Comparison of ENCODE assay signal across 8 cellular contexts in genomic region chr2:224038049-224038829, GRCh38. TPM values are rescaled to one million over a fixed set of nuclear protein-coding genes. Genes with fewer than 3 reads are reported as not detected.
DNase-seq lines count a peak whose midpoint lies in the region; FAIRE-seq and TF ChIP-seq lines count a peak whose summit lies in the region.

No MANE protein-coding gene starts in this region.

- peak; percentile 54 for DNase-seq in GM10266 (ENCODE audit: extremely low spot score)
- DNase-seq in H54 (ENCODE audit: insufficient read length, low spot score): peak; percentile 44
- peak; percentile 10 for DNase-seq in NAMALWA (ENCODE audit: low spot score)
- DNase-seq in activated CD4-positive, alpha-beta memory T cell treated with anti-CD3 and anti-CD28 coated beads, Interleukin-2, amount 10 ng/mL, durations not matched to agents 7 days and 5 days: peak; percentile 54
- DNase-seq in erythroblast (lab: John Stamatoyannopoulos, UW): peak; percentile 7 to 25
- DNase-seq in NCI-H1048 (lab: John Stamatoyannopoulos, UW): no peak

- H3K27ac ChIP-seq in muscle layer of duodenum (ENCODE audit: low read length): no peak overlapping the region
- no peak overlapping the region for H3K27ac ChIP-seq in stomach smooth muscle (ENCODE audit: low read length)

- POLR2A ChIA-PET in activated CD4-positive, alpha-beta memory T cell treated with anti-CD3 and anti-CD28 coated beads, Interleukin-2, amount 10 ng/mL, durations not matched to agents 7 days and 5 days (lab: Charles Lee): no interaction called here

- peaks cover 15% of the 10 kb centered on the region for H3K27me3 ChIP-seq in muscle layer of duodenum (ENCODE audit: low read depth, low read length)
- H3K27me3 ChIP-seq in stomach smooth muscle (ENCODE audit: control insufficient read depth in 1 of 2, insufficient read depth in 2 of 2, low read length in 2 of 2): peaks cover 23 to 39% of the 10 kb centered on the region in 2 donors

- no peaks in the 10 kb centered on the region for H3K36me3 Mint-ChIP-seq in activated CD4-positive, alpha-beta memory T cell treated with anti-CD3 and anti-CD28 coated beads, Interleukin-2, amount 10 ng/mL, durations not matched to agents 7 days and 5 days (ENCODE audit: low read depth)

- H3K36me3 ChIP-seq in muscle layer of duodenum (ENCODE audit: control insufficient read depth in 1 of 2, insufficient read depth in 2 of 2, low read length in 2 of 2): no peaks in the 10 kb centered on the region
- H3K36me3 ChIP-seq in stomach smooth muscle (ENCODE audit: control insufficient read depth in 2 of 2, insufficient read depth in 2 of 2, low read length in 2 of 2): no peaks in the 10 kb centered on the region

- no peak for TF ChIP-seq CTCF in GM10266 (IDR thresholded peaks at IDR 0.05; ENCODE audit: control insufficient read depth, insufficient read depth, low read depth, missing control alignments)

- peak overlapping the region; percentile 81 for H3K4me3 Mint-ChIP-seq in activated CD4-positive, alpha-beta memory T cell treated with anti-CD3 and anti-CD28 coated beads, Interleukin-2, amount 10 ng/mL, durations not matched to agents 7 days and 5 days

- peaks cover 65% of the 10 kb centered on the region for H3K27me3 Mint-ChIP-seq in activated CD4-positive, alpha-beta memory T cell treated with anti-CD3 and anti-CD28 coated beads, Interleukin-2, amount 10 ng/mL, durations not matched to agents 7 days and 5 days

- no peaks in the 10 kb centered on the region for H3K9me3 ChIP-seq in muscle layer of duodenum (ENCODE audit: control insufficient read depth in 1 of 2, low read length in 2 of 2)
- no peaks in the 10 kb centered on the region for H3K9me3 ChIP-seq in stomach smooth muscle (ENCODE audit: control insufficient read depth in 2 of 2, low read length in 2 of 2)

- H3K4me1 Mint-ChIP-seq in activated CD4-positive, alpha-beta memory T cell treated with anti-CD3 and anti-CD28 coated beads, Interleukin-2, amount 10 ng/mL, durations not matched to agents 7 days and 5 days: peaks cover 15% of the 10 kb centered on the region

- H3K9me3 Mint-ChIP-seq in activated CD4-positive, alpha-beta memory T cell treated with anti-CD3 and anti-CD28 coated beads, Interleukin-2, amount 10 ng/mL, durations not matched to agents 7 days and 5 days: no peaks in the 10 kb centered on the region

- H3K27ac Mint-ChIP-seq in activated CD4-positive, alpha-beta memory T cell treated with anti-CD3 and anti-CD28 coated beads, Interleukin-2, amount 10 ng/mL, durations not matched to agents 7 days and 5 days: no peak overlapping the region

- no peak for FAIRE-seq in H54 (lab: Jason Lieb, UNC)

- H3K9ac ChIP-seq in stomach smooth muscle (ENCODE audit: low read length in 2 of 2): peak overlapping the region in 1 of 2 donors; percentile 23

- H3K4me3 ChIP-seq in muscle layer of duodenum (ENCODE audit: low read depth in 1 of 2, low read length in 2 of 2) (peak overlapping the region; percentile 74 to 80), stomach smooth muscle (ENCODE audit: low read length in 2 of 2) (peak overlapping the region; percentile 68 to 69)

- peaks cover 0 to 19% of the 10 kb centered on the region in 2 donors for H3K4me1 ChIP-seq in muscle layer of duodenum (ENCODE audit: control insufficient read depth in 1 of 2, insufficient read depth in 2 of 2, low read length in 2 of 2)
- peaks cover 11% of the 10 kb centered on the region for H3K4me1 ChIP-seq in stomach smooth muscle (ENCODE audit: control insufficient read depth, insufficient read depth, low read length)

- CTCF ChIA-PET in activated CD4-positive, alpha-beta memory T cell treated with anti-CD3 and anti-CD28 coated beads, Interleukin-2, amount 10 ng/mL, durations not matched to agents 7 days and 5 days (lab: Charles Lee): interaction anchor here (1.4 kb wide), 1 partner anchor 45 kb away, joined by 5 read pairs; no protein-coding TSS in a partner anchor

- TF ChIP-seq POLR2A in H54 (IDR thresholded peaks at IDR 0.05; ENCODE audit: low read depth, low read length) (no peak), erythroblast (IDR thresholded peaks at IDR 0.05; ENCODE audit: low read length) (no peak)

RNA-seq across cellular contexts. Expression of gene SERPINE2, which starts 0.8 kb away (rescaled TPM):
- 1 to 10 TPM; 7.4 to 7.9 TPM for total RNA-seq in activated CD4-positive, alpha-beta memory T cell treated with anti-CD3 and anti-CD28 coated beads, Interleukin-2, amount 10 ng/mL, durations not matched to agents 7 days and 5 days
